1 cellular context compared by ENCODE assay signal in genomic region chr6:3888153-3888957, GRCh38.
TF ChIP-seq lines count a peak whose summit lies in the region.

No MANE protein-coding gene starts in this region.

TF ChIP-seq in H1, 55 proteins besides CTCF, POLR2A, EP300 and RAD21 (continued from another document):
- no peak for TF ChIP-seq RBBP5 (IDR thresholded peaks at IDR 0.05; ENCODE audit: borderline replicate concordance, low read depth, low read length)
